ENCODE assay signal across 29 cellular contexts in the genomic region with DNA sequence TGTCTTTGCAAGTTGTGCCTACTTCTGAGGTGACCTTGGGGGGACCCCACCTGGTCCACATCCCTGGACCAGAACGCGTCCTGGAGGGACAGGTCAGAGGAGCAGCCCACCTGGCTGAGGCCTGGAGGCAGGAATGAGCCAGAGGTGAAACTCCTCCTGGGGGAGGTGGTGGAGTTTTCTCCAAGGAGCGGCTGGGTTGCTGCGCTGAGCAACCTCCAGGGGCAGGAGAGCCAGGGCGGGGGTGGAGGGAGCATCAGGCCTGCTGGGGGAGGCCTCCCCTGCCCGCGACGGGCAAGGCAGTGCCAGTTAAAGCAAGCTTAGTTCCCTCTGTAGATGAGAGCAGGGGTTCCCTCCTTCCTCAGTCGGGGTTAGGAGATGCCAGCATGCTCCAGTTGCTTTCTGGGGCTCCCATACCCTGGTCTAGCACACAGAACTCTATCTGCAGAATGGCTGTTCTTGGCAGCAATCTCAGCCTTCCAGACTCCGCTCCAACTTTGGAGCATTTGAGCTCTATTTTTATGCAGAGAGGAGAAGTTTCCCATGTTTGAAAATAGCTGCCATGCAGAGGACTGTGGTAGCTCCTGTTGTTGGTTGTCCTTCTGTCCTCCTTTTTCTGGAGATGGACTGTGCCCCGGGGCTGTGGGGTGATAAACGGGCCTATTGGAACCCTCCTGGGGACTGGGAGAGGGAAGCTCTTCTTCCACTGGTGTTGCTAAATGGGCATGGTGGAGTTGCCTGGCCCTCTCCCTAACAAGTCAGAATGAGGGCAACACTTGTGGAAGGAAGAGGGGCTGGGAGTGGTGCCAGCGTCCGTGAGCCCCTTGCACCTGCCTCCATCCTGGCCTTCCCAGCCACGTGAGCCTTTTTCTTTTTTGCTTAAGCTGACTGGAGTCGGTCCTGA. TPM values are rescaled to one million over a fixed set of nuclear protein-coding genes. Genes with fewer than 3 reads are reported as not detected.
DNase-seq lines count a peak whose midpoint lies in the region; ATAC-seq and TF ChIP-seq lines count a peak whose summit lies in the region.
"Had no signal": no experiment of that assay in that cellular context is flagged by ENCODE, and none has a peak within 500 bp of the region (broad histone marks: within the 10 kb centered on the region; RNA-seq: fewer than 3 reads in every experiment).

No MANE protein-coding gene starts in this region.

- H3K9me3 ChIP-seq in right atrium auricular region, result no peaks in the 10 kb centered on the region
- H3K9me3 ChIP-seq: BLaER1, gastroesophageal sphincter, left lung, neutrophil, sigmoid colon had no signal

- DNase-seq in Right ventricle myocardium superior (no peak), right atrium auricular region (ENCODE audit: low spot score) (no peak), inferior parietal cortex (ENCODE audit: extremely low spot score) (peak; percentile 56), NCI-H2227 treated with DMSO at 0.1 percent for 48 hours (lab: John Stamatoyannopoulos, UW) (no peak), ureter (ENCODE audit: low spot score) (no peak)
- DNase-seq: activated CD8-positive, alpha-beta T cell treated with anti-CD3 and anti-CD28 coated beads for 36 hours; activated gamma-delta T cell; activated naive CD8-positive, alpha-beta T cell treated with anti-CD3 and anti-CD28 coated beads, Interleukin-2, amount 10 ng/mL, durations not matched to agents 7 days and 5 days; DMS53; GF-D8; HFFc6; hypothalamus; left lung; MM.1S; naive B cell; NCI-H1436 treated with DMSO at 0.1 percent for 48 hours; NCI-H524 treated with DMSO at 0.1 percent for 48 hours; sigmoid colon; stimulated activated CD4-positive, alpha-beta T cell treated with anti-CD3 and anti-CD28 coated beads, Interleukin-15, amount 100 ng/mL, for 24 hours; T-helper 1 cell; trophoblast cell had no signal

- no peaks in the 10 kb centered on the region for H3K36me3 ChIP-seq in right atrium auricular region
- H3K36me3 ChIP-seq: BLaER1, gastroesophageal sphincter, left lung, neutrophil, sigmoid colon had no signal

- H3K27ac ChIP-seq in right atrium auricular region (peak overlapping the region in 1 of 2 donors; percentile 38), angular gyrus (ENCODE audit: low read depth, low read length) (peak overlapping the region; percentile 35)
- H3K27ac ChIP-seq: BLaER1, gastroesophageal sphincter, KMS-11, left lung, neutrophil, sigmoid colon had no signal

- intact Hi-C loops in Right ventricle myocardium superior (cut with DNase I), result no loop called here

- TF ChIP-seq CTCF in right atrium auricular region (IDR thresholded peaks at IDR 0.05), result no peak

- H3K4me3 ChIP-seq in right atrium auricular region, result no peak overlapping the region
- H3K4me3 ChIP-seq: BLaER1, gastroesophageal sphincter, left lung, sigmoid colon had no signal

- H3K27me3 ChIP-seq in right atrium auricular region, result no peaks in the 10 kb centered on the region
- H3K27me3 ChIP-seq: BLaER1, gastroesophageal sphincter, left lung, neutrophil, sigmoid colon had no signal

- ATAC-seq in Right ventricle myocardium superior (ENCODE audit: poor library complexity) (peak; percentile 63), GM21825 (IDR thresholded peaks at IDR 0.05; ENCODE audit: unreplicated experiment) (no peak)
- ATAC-seq: activated CD4-positive, CD25-positive, alpha-beta regulatory T cell treated with anti-CD3 and anti-CD28 coated beads, Interleukin-2, amount 50 U/mL, for 24 hours; activated CD8-positive, alpha-beta T cell treated with anti-CD3 and anti-CD28 coated beads for 36 hours; gastroesophageal sphincter; left lung; Panc1 had no signal

- H3K4me1 ChIP-seq in right atrium auricular region, result peaks cover 0 to 26% of the 10 kb centered on the region in 2 donors
- H3K4me1 ChIP-seq: gastroesophageal sphincter, left lung had no signal

RNA-seq across cellular contexts. Expression of gene B3GNT2, which starts 39.1 kb away (rescaled TPM):
- total RNA-seq in Right ventricle myocardium superior (14.6 TPM), right atrium auricular region (10 to 100 TPM; 17.7 to 31.1 TPM), ureter (16.9 TPM)
